In genomic region chr1:17799642-17800041, GRCh38 we compare ENCODE assay signal across 22 cellular contexts. TPM values are rescaled to one million over a fixed set of nuclear protein-coding genes. Genes with fewer than 3 reads are reported as not detected.
DNase-seq lines count a peak whose midpoint lies in the region; ATAC-seq, FAIRE-seq and TF ChIP-seq lines count a peak whose summit lies in the region.
"Had no signal": no experiment of that assay in that cellular context is flagged by ENCODE, and none has a peak within 500 bp of the region (broad histone marks: within the 10 kb centered on the region; RNA-seq: fewer than 3 reads in every experiment).

No MANE protein-coding gene starts in this region.

- POLR2A ChIA-PET in K562 (lab: Yijun Ruan, JAX) = no interaction called here

- peaks cover 45 to 64% (median 53%) of the 10 kb centered on the region in 10 experiments for H3K4me1 ChIP-seq in BLaER1 treated with 17β-estradiol and CSF1 and Interleukin-3, amounts not matched to agents 10 nM and 100 nM
- no peaks in the 10 kb centered on the region for H3K4me1 ChIP-seq in GM23338 (ENCODE audit: insufficient read depth)
- no peaks in the 10 kb centered on the region for H3K4me1 ChIP-seq in K562 (replicated peaks in 1 of 2; ENCODE audit: control insufficient read depth in 2 of 2, insufficient read depth in 2 of 2, low read length in 2 of 2)
- no peaks in the 10 kb centered on the region for H3K4me1 ChIP-seq in SJCRH30

- intact Hi-C loops in K562 (cut with micrococcal nuclease) = no loop called here

- peak overlapping the region in 1 of 11 experiments; percentile 37; a peak in 1 of 22 replicates for H3K27ac ChIP-seq in BLaER1 treated with 17β-estradiol and CSF1 and Interleukin-3, amounts not matched to agents 10 nM and 100 nM
- no peak overlapping the region for H3K27ac ChIP-seq in GM23338 (ENCODE audit: low read depth)
- H3K27ac ChIP-seq in K562 (ENCODE audit: extremely low read depth, low read depth, low read length) = no peak overlapping the region
- H3K27ac ChIP-seq in SJCRH30 = no peak overlapping the region
- H3K27ac ChIP-seq: A549, GM23248 had no signal

- H3K4me3 ChIP-seq in BLaER1 treated with 17β-estradiol and CSF1 and Interleukin-3, amounts not matched to agents 10 nM and 100 nM = no peak overlapping the region
- H3K4me3 ChIP-seq in GM23338 (no peak overlapping the region), K562 (no peak overlapping the region), SJCRH30 (no peak overlapping the region)
- H3K4me3 ChIP-seq: A549, GM23248 had no signal

- H4K20me1 ChIP-seq in BLaER1 treated with 17β-estradiol and CSF1 and Interleukin-3, amounts not matched to agents 10 nM and 100 nM = no peaks in the 10 kb centered on the region
- H4K20me1 ChIP-seq in GM23338 (replicated peaks; ENCODE audit: insufficient read depth) (no peaks in the 10 kb centered on the region), K562 (replicated peaks; ENCODE audit: control insufficient read depth, insufficient read depth, low read length) (peaks cover 14% of the 10 kb centered on the region; the same call in 1 of the 2 replicates)

- H3K9me2 ChIP-seq in GM23338 (ENCODE audit: insufficient read depth) = no peaks in the 10 kb centered on the region

- H3K36me3 ChIP-seq in BLaER1 treated with 17β-estradiol and CSF1 and Interleukin-3, amounts not matched to agents 10 nM and 100 nM = no peaks in the 10 kb centered on the region
- H3K36me3 ChIP-seq in GM23338 (ENCODE audit: insufficient read depth) (no peaks in the 10 kb centered on the region), K562 (ENCODE audit: control insufficient read depth, insufficient read depth, low read length) (no peaks in the 10 kb centered on the region), SJCRH30 (no peaks in the 10 kb centered on the region)

- 0% methylated on average over 8 of the region's 8 CpGs for WGBS in K562 (ENCODE audit: insufficient coverage, low coverage, missing lambda C conversion rate)

- H3K4me2 ChIP-seq in BLaER1 treated with 17β-estradiol and CSF1 and Interleukin-3, amounts not matched to agents 10 nM and 100 nM = peak overlapping the region; percentile 31 to 74 (median 59); a peak in 21 of 22 replicates
- H3K4me2 ChIP-seq in GM23338 = no peak overlapping the region
- H3K4me2 ChIP-seq in K562 (ENCODE audit: insufficient read depth, low read length) = no peak overlapping the region
- H3K4me2 ChIP-seq: A549 had no signal

- H2AFZ ChIP-seq in GM23338 (0 out of 2 replicates have a peak overlapping the region, but pooled peaks have one; percentile 28), K562 (ENCODE audit: low read depth, low read length) (no peak overlapping the region)
- H2AFZ ChIP-seq: GM23248 had no signal

- CTCF ChIA-PET in K562 (lab: Yijun Ruan, JAX; ENCODE audit: low intra/inter-chr PET ratio) = no interaction called here

- no peak overlapping the region for H3K27ac Mint-ChIP-seq in GM23338
- H3K27ac Mint-ChIP-seq: H9, HFFc6 had no signal

- H3K79me2 ChIP-seq in GM23338 (replicated peaks; ENCODE audit: insufficient read depth) (no peaks in the 10 kb centered on the region), K562 (ENCODE audit: control insufficient read depth, insufficient read depth, low read length) (no peaks in the 10 kb centered on the region)

- in situ Hi-C loops in K562 (cut with MboI) = no loop called here

- BruUV-seq in K562 (replicated peaks; lab: Mats Ljungman, UMichigan) = no TSS peak

- ATAC-seq in GM23338 = no peak
- no peak for ATAC-seq in K562
- ATAC-seq: A549, HCT116 had no signal

- H3F3A ChIP-seq in GM23338 (replicated peaks; ENCODE audit: low read depth) = no peaks in the 10 kb centered on the region

- TF ChIP-seq CTCF in GM23338 (conservative IDR thresholded peaks at IDR 0.05; ENCODE audit: low read depth in 2 of 2) (no peak), K562 (IDR thresholded peaks at IDR 0.05 in 2 of 3, conservative IDR thresholded peaks at IDR 0.05 in 1 of 3; ENCODE audit: insufficient read depth in 2 of 3, low read depth in 1 of 3, low read length in 3 of 3) (no peak)

- DNase-seq in GM23338 (ENCODE audit: low spot score) (no peak), K562 (ENCODE audit: extremely low read depth in 1 of 4, low spot score in 3 of 4) (peak in 1 of 4 experiments; percentile 4), AG08395 (ENCODE audit: low spot score) (no peak), NCI-H2171 (lab: John Stamatoyannopoulos, UW) (no peak), SJCRH30 (no peak)
- no peak for DNase-seq in activated naive CD4-positive, alpha-beta T cell treated with anti-CD3 and anti-CD28 coated beads, Interleukin-2, amount 50 U/mL, for 16 hours
- DNase-seq: 8988T; ACHN; Caco-2; CD4-positive, alpha-beta memory T cell; DMS153; DND-41; GM23248; H9; HFFc6 had no signal

- no peaks in the 10 kb centered on the region for H3K27me3 ChIP-seq in BLaER1 treated with 17β-estradiol and CSF1 and Interleukin-3, amounts not matched to agents 10 nM and 100 nM
- no peaks in the 10 kb centered on the region for H3K27me3 ChIP-seq in GM23338 (ENCODE audit: insufficient read depth)
- peaks cover 8 to 35% of the 10 kb centered on the region in 2 experiments; a peak in 3 of 5 replicates for H3K27me3 ChIP-seq in K562 (ENCODE audit: control insufficient read depth in 2 of 2, insufficient read depth in 2 of 2, low read length in 2 of 2)
- H3K27me3 ChIP-seq in SJCRH30 = peaks cover 13% of the 10 kb centered on the region

- no peaks in the 10 kb centered on the region for H3K36me3 Mint-ChIP-seq in GM23338 (ENCODE audit: low read depth)
- H3K36me3 Mint-ChIP-seq: CD14-positive monocyte; CD4-positive, alpha-beta memory T cell had no signal

- TF ChIP-seq RAD21 in K562 (CRISPR knock-in tag; conservative IDR thresholded peaks at IDR 0.05 in 1 of 2, IDR thresholded peaks at IDR 0.05 in 1 of 2) = no peak

- H3K9me3 ChIP-seq in BLaER1 treated with 17β-estradiol and CSF1 and Interleukin-3, amounts not matched to agents 10 nM and 100 nM (replicated peaks in 1 of 11) = peaks cover 0 to 9% (median 0%) of the 10 kb centered on the region in 11 experiments; a peak in 5 of 22 replicates
- H3K9me3 ChIP-seq in K562 (replicated peaks; ENCODE audit: control insufficient read depth, insufficient read depth, low read depth, low read length) (no peaks in the 10 kb centered on the region), SJCRH30 (replicated peaks) (no peaks in the 10 kb centered on the region)
- H3K9me3 ChIP-seq: A549, Caco-2 had no signal

- no peak for FAIRE-seq in K562 (lab: Jason Lieb, UNC)
- FAIRE-seq: A549, G401.6, GM12892, GM19239 had no signal

- peaks cover 1% of the 10 kb centered on the region for H3K27me3 Mint-ChIP-seq in GM23338 (ENCODE audit: insufficient read depth, low read depth, poor library complexity)

- no peaks in the 10 kb centered on the region; the same call in 2 of the 3 replicates for H3K4me1 Mint-ChIP-seq in GM23338

- no peak overlapping the region for H3K4me3 Mint-ChIP-seq in GM23338
- H3K4me3 Mint-ChIP-seq: CD14-positive monocyte; CD4-positive, alpha-beta memory T cell; H9; HFFc6 had no signal

- H3K9ac ChIP-seq in BLaER1 treated with 17β-estradiol and CSF1 and Interleukin-3, amounts not matched to agents 10 nM and 100 nM = peak overlapping the region in 1 of 11 experiments; percentile 12; a peak in 1 of 22 replicates
- no peak overlapping the region for H3K9ac ChIP-seq in K562 (ENCODE audit: insufficient read depth in 1 of 2, low read depth in 2 of 2, low read length in 2 of 2)
- H3K9ac ChIP-seq: GM23248 had no signal

- no peak for TF ChIP-seq EP300 in K562 (IDR thresholded peaks at IDR 0.05; ENCODE audit: low read length)

- H3K9me3 Mint-ChIP-seq in GM23338 = no peaks in the 10 kb centered on the region; the same call in 2 of the 3 replicates
- H3K9me3 Mint-ChIP-seq: H9 had no signal

- no peak for TF ChIP-seq POLR2A in K562 (conservative IDR thresholded peaks at IDR 0.05)

- H3K9me1 ChIP-seq in K562 (ENCODE audit: control insufficient read depth, insufficient read depth, low read length) = no peaks in the 10 kb centered on the region

TF ChIP-seq in GM23338, 12 proteins besides CTCF, POLR2A, EP300 and RAD21:
- TF ChIP-seq ZNF331 (CRISPR knock-in tag; IDR thresholded peaks at IDR 0.05; ENCODE audit: low read depth) (no peak), STAT1 (IDR thresholded peaks at IDR 0.05; ENCODE audit: unreplicated experiment) (no peak), ZNF114 (CRISPR knock-in tag; IDR thresholded peaks at IDR 0.05) (no peak)

TF ChIP-seq in K562, 482 proteins besides CTCF, POLR2A, EP300 and RAD21:
- TF ChIP-seq EGR1 (conservative IDR thresholded peaks at IDR 0.05) = peak; percentile 74
- TF ChIP-seq PHF21A (IDR thresholded peaks at IDR 0.05; ENCODE audit: borderline replicate concordance, low read depth) = no peak

RNA-seq across cellular contexts. Expression of gene ACTL8, which starts 44.5 kb away (rescaled TPM):
- 0.38 and 0.70 TPM in 2 replicates for total RNA-seq in GM23338 (2014; rRNA removed; shearing (Covaris generic))
- polyA plus RNA-seq in GM23338 (2016; fragmentation: Nextera tagmentation; extraction: Ambion mirVana) = 0.56 and 0.71 TPM in 2 replicates
- total RNA-seq in K562 (2011; cell fraction: chromatin; rRNA removed; ENCODE audit: low replicate concordance) = not detected in 2 replicates
- not detected in 2 replicates for total RNA-seq in K562 (2011; cell fraction: nucleolus; rRNA removed)
- total RNA-seq in K562 (2011; cell fraction: nucleoplasm; rRNA removed) = not detected in 2 replicates
- total RNA-seq in K562 (2014; rRNA removed) = 3.2 and 3.3 TPM in 2 replicates
- total RNA-seq in K562 (2014; rRNA removed; fragmentation: Illumina TruSeq; extraction: Trizol) = 1.1 and 1.2 TPM in 2 replicates
- 1.0 and 2.0 TPM in 2 replicates for total RNA-seq in K562 (2015; rRNA removed; fragmentation: Illumina TruSeq; extraction: Trizol)
- 2.1 and 2.7 TPM in 2 replicates for total RNA-seq in K562 (2021)
- 0.57 and 0.88 TPM in 2 replicates for polyA plus RNA-seq in K562 (2011; rRNA removed)
- 0.83 and 1.3 TPM in 2 replicates for polyA plus RNA-seq in K562 (2011; cell fraction: cytosol; rRNA removed)
- polyA plus RNA-seq in K562 (2011; cell fraction: nucleus; rRNA removed) = 0.21 and 0.24 TPM in 2 replicates
- polyA plus RNA-seq in K562 (2012) = 0.91 and 1.8 TPM in 2 replicates
- 1.6 and 3.3 TPM in 2 replicates for polyA plus RNA-seq in K562 (2014; fragmentation: Illumina TruSeq; extraction: Trizol)
- under 1 TPM; 0.30 to 0.85 TPM for polyA plus RNA-seq in K562 (2014; fragmentation: Nextera tagmentation; extraction: Ambion mirVana)
- 2.5 and 3.0 TPM in 2 replicates for polyA plus RNA-seq in K562 (2014; rRNA removed)
- polyA minus RNA-seq in K562 (2011; rRNA and poly(A)+ RNA removed) = 0.27 and 0.46 TPM in 2 replicates
- polyA minus RNA-seq in K562 (2011; cell fraction: cytosol; rRNA and poly(A)+ RNA removed) = 0.48 TPM in 1 of 2 replicates, not detected in the other
- polyA minus RNA-seq in K562 (2011; cell fraction: nucleus; rRNA and poly(A)+ RNA removed) = 0.22 TPM in 1 of 2 replicates, not detected in the other
- 0.08 and 0.13 TPM in 2 replicates for total RNA-seq in SJCRH30 (2014; rRNA removed; shearing (Covaris generic))
- total RNA-seq: CD4-positive, alpha-beta memory T cell; H9 had no signal
- polyA plus RNA-seq: CD14-positive monocyte; CD4-positive, alpha-beta memory T cell; GM23248 had no signal

Comparison
In these comparisons a context has a peak if more than half of its experiments do, and no peak if none do; other contexts are left out.
1. H3K4me2 ChIP-seq: peak in BLaER1 treated with 17β-estradiol and CSF1 and Interleukin-3, amounts not matched to agents 10 nM and 100 nM (11 of 11); none in GM23338 (single experiment) and K562 (single experiment).